In the genomic region with DNA sequence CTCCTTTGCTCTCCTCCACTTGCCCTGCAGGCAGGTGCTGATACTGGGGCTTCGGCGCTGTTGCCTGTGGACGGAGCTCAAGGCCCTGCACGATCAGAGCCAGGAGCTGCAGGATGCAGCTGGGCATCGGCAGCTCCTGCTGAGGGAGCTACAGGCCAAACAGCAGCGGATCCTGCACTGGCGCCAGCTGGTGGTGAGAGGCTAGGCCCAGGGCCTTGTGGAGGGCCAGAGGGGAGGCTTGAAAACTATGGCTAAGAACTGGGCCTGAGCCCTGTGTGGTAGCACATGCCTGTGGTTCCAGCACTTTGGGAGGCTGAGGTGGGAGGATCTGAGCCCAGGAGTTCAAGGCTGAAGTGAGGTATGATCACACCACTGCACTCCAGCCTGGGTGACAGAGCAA, we compare ENCODE assay signal across 26 cellular contexts. TPM values are rescaled to one million over a fixed set of nuclear protein-coding genes. Genes with fewer than 3 reads are reported as not detected.
DNase-seq lines count a peak whose midpoint lies in the region; ATAC-seq and TF ChIP-seq lines count a peak whose summit lies in the region.
"Had no signal": no experiment of that assay in that cellular context is flagged by ENCODE, and none has a peak within 500 bp of the region (broad histone marks: within the 10 kb centered on the region; RNA-seq: fewer than 3 reads in every experiment).

No MANE protein-coding gene starts in this region.

- intact Hi-C loops in PC-3 (cut with micrococcal nuclease) (no loop called here), esophagus muscularis mucosa (cut with DNase I) (no loop called here)

- H3K79me2 ChIP-seq in PC-3 (ENCODE audit: low read length) = no peaks in the 10 kb centered on the region

- no peaks in the 10 kb centered on the region for H3K27me3 ChIP-seq in PC-3 (ENCODE audit: low read length)
- H3K27me3 ChIP-seq in esophagus muscularis mucosa = no peaks in the 10 kb centered on the region
- H3K27me3 ChIP-seq in tibial nerve = no peaks in the 10 kb centered on the region
- H3K27me3 ChIP-seq: stomach had no signal

- no peak for TF ChIP-seq POLR2A in esophagus muscularis mucosa (IDR thresholded peaks at IDR 0.05; ENCODE audit: low read depth)
- TF ChIP-seq POLR2A in tibial nerve (IDR thresholded peaks at IDR 0.05) = no peak

- no peaks in the 10 kb centered on the region for H4K20me1 ChIP-seq in PC-3 (ENCODE audit: low read length)

- CTCF ChIA-PET in PC-3 (lab: Charles Lee) = no interaction called here

- WGBS in esophagus muscularis mucosa = 73% methylated on average over 7 of the region's 7 CpGs
- 70 to 76% methylated on average over 4 to 5 of the region's 7 CpGs for WGBS in tibial nerve, 2 donors

- H3K36me3 ChIP-seq in PC-3 (ENCODE audit: low read depth, low read length) (no peaks in the 10 kb centered on the region), esophagus muscularis mucosa (peaks cover 0 to 67% (median 37%) of the 10 kb centered on the region in 4 donors), tibial nerve (peaks cover 0 to 72% (median 0%) of the 10 kb centered on the region in 3 donors)
- H3K36me3 ChIP-seq: prostate gland had no signal

- H3K4me1 ChIP-seq in PC-3 (ENCODE audit: insufficient read depth, low read length) (no peaks in the 10 kb centered on the region), esophagus muscularis mucosa (no peaks in the 10 kb centered on the region), tibial nerve (no peaks in the 10 kb centered on the region)
- H3K4me1 ChIP-seq: prostate gland, stomach had no signal

- POLR2A ChIA-PET in PC-3 (lab: Charles Lee; ENCODE audit: unreplicated experiment) = no interaction called here

- no peak overlapping the region for H3K4me3 ChIP-seq in GM12864 (ENCODE audit: low read depth, low read length)
- no peak overlapping the region for H3K4me3 ChIP-seq in PC-3 (ENCODE audit: low read length)
- no peak overlapping the region for H3K4me3 ChIP-seq in fibroblast of villous mesenchyme (ENCODE audit: low read depth, low read length)
- no peak overlapping the region for H3K4me3 ChIP-seq in esophagus muscularis mucosa
- H3K4me3 ChIP-seq in tibial nerve = no peak overlapping the region
- H3K4me3 ChIP-seq: mucosa of descending colon, prostate gland, stomach had no signal

- ATAC-seq in PC-3 = peak; percentile 37; the same call in 1 of the 2 replicates
- ATAC-seq: effector memory CD8-positive, alpha-beta T cell; left ventricle myocardium superior; mucosa of descending colon had no signal

- H3K9me3 ChIP-seq in PC-3 (ENCODE audit: low read length) (no peaks in the 10 kb centered on the region), esophagus muscularis mucosa (no peaks in the 10 kb centered on the region), tibial nerve (no peaks in the 10 kb centered on the region)
- H3K9me3 ChIP-seq: mucosa of descending colon, prostate gland, stomach had no signal

- DNase-seq in GM12864 (ENCODE audit: low read depth) (no peak), PC-3 (no peak), fibroblast of villous mesenchyme (ENCODE audit: low read depth) (no peak), 8988T (no peak), esophagus muscularis mucosa (ENCODE audit: extremely low spot score) (no peak), tibial nerve (ENCODE audit: low spot score in 2 of 2) (no peak)
- DNase-seq: activated B cell treated with CpG ODN at 0.5 μM for 24 hours; activated CD4-positive, alpha-beta memory T cell treated with anti-CD3 and anti-CD28 coated beads, Interleukin-2, amount 10 ng/mL, durations not matched to agents 7 days and 5 days; activated naive CD4-positive, alpha-beta T cell treated with anti-CD3 and anti-CD28 coated beads, Interleukin-2, amount 10 ng/mL, durations not matched to agents 7 days and 5 days; activated T-cell treated with anti-CD3 and anti-CD28 coated beads, Interleukin-2, amount 50 U/mL, for 24 hours; anterior cingulate cortex; effector memory CD8-positive, alpha-beta T cell; EL; glutamatergic neuron; GOT3; Kasumi-1; left ventricle myocardium superior; mucosa of descending colon; NCI-H1092; NCI-H2107; NCI-H524 treated with DMSO at 0.1 percent for 48 hours; SHP77; stomach had no signal

- no peak overlapping the region for H2AFZ ChIP-seq in PC-3 (ENCODE audit: low read length)

- no peak overlapping the region for H3K9ac ChIP-seq in PC-3 (ENCODE audit: low read length)

- no TSS peak for BruUV-seq in PC-3 (replicated peaks; lab: Mats Ljungman, UMichigan)

- no peak overlapping the region for H3K4me2 ChIP-seq in PC-3 (ENCODE audit: low read length)

- H3K27ac ChIP-seq in PC-3 (ENCODE audit: low read length) = no peak overlapping the region
- H3K27ac ChIP-seq in esophagus muscularis mucosa (replicated peaks in 1 of 4) = no peak overlapping the region
- H3K27ac ChIP-seq in tibial nerve = no peak overlapping the region
- H3K27ac ChIP-seq: prostate gland, stomach had no signal

- TF ChIP-seq CTCF in GM12864 (IDR thresholded peaks at IDR 0.05; ENCODE audit: low read depth, low read length, missing control alignments) = peak; percentile 2
- 0 out of 2 replicates have a peak, but pooled peaks have one; percentile 10 for TF ChIP-seq CTCF in PC-3 (conservative IDR thresholded peaks at IDR 0.05; ENCODE audit: low read depth, low read length)
- TF ChIP-seq CTCF in fibroblast of villous mesenchyme (IDR thresholded peaks at IDR 0.05; ENCODE audit: insufficient read depth, low read depth, low read length) = peak; percentile 11
- TF ChIP-seq CTCF in esophagus muscularis mucosa (IDR thresholded peaks at IDR 0.05) = no peak
- no peak for TF ChIP-seq CTCF in tibial nerve (IDR thresholded peaks at IDR 0.05)

- no peaks in the 10 kb centered on the region for H3F3A ChIP-seq in PC-3 (ENCODE audit: low read length, unreplicated experiment)

- no peaks in the 10 kb centered on the region for H3K9me2 ChIP-seq in PC-3 (replicated peaks; ENCODE audit: low read length)

- no peak for TF ChIP-seq EP300 in esophagus muscularis mucosa (IDR thresholded peaks at IDR 0.05)
- TF ChIP-seq EP300 in tibial nerve (IDR thresholded peaks at IDR 0.05) = no peak

RNA-seq across cellular contexts. Expression of gene HAUS5, which starts 6.3 kb away (rescaled TPM):
- total RNA-seq in PC-3 (2014; rRNA removed) = 25.9 and 26.4 TPM in 2 replicates
- total RNA-seq in fibroblast of villous mesenchyme = 6.5 and 6.8 TPM in 2 replicates
- total RNA-seq in esophagus muscularis mucosa = 1 to 10 TPM; 3.7 to 4.7 (median 4.3) TPM
- total RNA-seq in tibial nerve = 10 to 100 TPM in 3 of 4 donors, 1 to 10 TPM in 1; 9.8 to 17.1 (median 11.0) TPM

RNA-seq across cellular contexts. Expression of gene RBM42, which starts 10.0 kb away (rescaled TPM):
- total RNA-seq in PC-3 (2014; rRNA removed) (81.6 and 126 TPM in 2 replicates), fibroblast of villous mesenchyme (41.0 and 54.1 TPM in 2 replicates), esophagus muscularis mucosa (100 to 1,000 TPM in 2 of 4 donors, 10 to 100 TPM in 2; 63.1 to 112 (median 95.2) TPM), tibial nerve (10 to 100 TPM; 77.4 to 88.3 (median 80.0) TPM)

RNA-seq across cellular contexts. Expression of gene ETV2, which starts 22.7 kb away (rescaled TPM):
- total RNA-seq in PC-3 (2014; rRNA removed) = 0.36 TPM in 1 of 2 replicates, not detected in the other
- under 0.01 and 0.86 TPM in 2 replicates for total RNA-seq in fibroblast of villous mesenchyme
- total RNA-seq in esophagus muscularis mucosa = 1 to 10 TPM in 1 of 4 donors, not detected in 3; 3.4 TPM
- 1 to 10 TPM in 1 of 4 donors, under 1 TPM in 1, not detected in 2; 0.84 to 2.2 TPM for total RNA-seq in tibial nerve
- total RNA-seq: activated B cell treated with CpG ODN at 0.5 μM for 24 hours had no signal

RNA-seq across cellular contexts. Expression of gene COX6B1, which starts 29.3 kb away (rescaled TPM):
- total RNA-seq in PC-3 (2014; rRNA removed) = 405 and 563 TPM in 2 replicates
- 165 and 215 TPM in 2 replicates for total RNA-seq in fibroblast of villous mesenchyme
- total RNA-seq in esophagus muscularis mucosa = 100 to 1,000 TPM; 205 to 508 (median 313) TPM
- total RNA-seq in tibial nerve = 100 to 1,000 TPM; 293 to 338 (median 316) TPM

RNA-seq across cellular contexts. Expression of gene PMIS2, which starts 32.9 kb away (rescaled TPM):
- total RNA-seq in PC-3 (2014; rRNA removed) (not detected in 2 replicates), fibroblast of villous mesenchyme (not detected in 2 replicates), esophagus muscularis mucosa (not detected), tibial nerve (not detected)
- total RNA-seq: activated B cell treated with CpG ODN at 0.5 μM for 24 hours; activated CD4-positive, alpha-beta memory T cell treated with anti-CD3 and anti-CD28 coated beads, Interleukin-2, amount 10 ng/mL, durations not matched to agents 7 days and 5 days; left ventricle myocardium superior; mucosa of descending colon; neural crest cell; prostate gland; skeletal muscle tissue; stomach had no signal

Comparison
In these comparisons a context has a peak if more than half of its experiments do, and no peak if none do; other contexts are left out.
1. CTCF ChIP-seq: peak in GM12864 (single experiment), PC-3 (single experiment) and fibroblast of villous mesenchyme (single experiment); none in esophagus muscularis mucosa (0 of 3) and tibial nerve (0 of 5).